8 cellular contexts compared by ENCODE assay signal in genomic region chr14:23559010-23559920, GRCh38. TPM values are rescaled to one million over a fixed set of nuclear protein-coding genes. Genes with fewer than 3 reads are reported as not detected.
DNase-seq lines count a peak whose midpoint lies in the region; ATAC-seq and TF ChIP-seq lines count a peak whose summit lies in the region.

No MANE protein-coding gene starts in this region.

- peak; percentile 78 for TF ChIP-seq CTCF in MM.1S (IDR thresholded peaks at IDR 0.05; ENCODE audit: low read length)
- TF ChIP-seq CTCF in WTC11 (IDR thresholded peaks at IDR 0.05) = peak; percentile 98

- no peak overlapping the region for H3K27ac ChIP-seq in MM.1S (ENCODE audit: low read length)

- H3K36me3 ChIP-seq in MM.1S (replicated peaks; ENCODE audit: insufficient read depth, low read length) = no peaks in the 10 kb centered on the region

- no peak overlapping the region for H3K4me3 ChIP-seq in MM.1S (ENCODE audit: low read length)

- H3K9me3 ChIP-seq in MM.1S (replicated peaks; ENCODE audit: insufficient read depth, low read length) = no peaks in the 10 kb centered on the region

- POLR2A ChIA-PET in WTC11 (lab: Charles Lee) = interaction anchor here (1.2 to 9.0 kb wide), 7 partner anchors 8 to 207 kb away, joined by 3 to 102 read pairs (median 6); partner anchors contain the start of genes AP1G2 and SLC22A17

- H3K4me2 ChIP-seq in MM.1S (ENCODE audit: low read depth, low read length) = no peak overlapping the region

- H3K9me2 ChIP-seq in MM.1S (replicated peaks; ENCODE audit: insufficient read depth, low read length) = no peaks in the 10 kb centered on the region

- peaks cover 48% of the 10 kb centered on the region for H3K4me1 Mint-ChIP-seq in WTC11
- H3K4me1 Mint-ChIP-seq in central memory CD8-positive, alpha-beta T cell = peaks cover 47% of the 10 kb centered on the region
- H3K4me1 Mint-ChIP-seq in memory B cell = peaks cover 49% of the 10 kb centered on the region
- peaks cover 48 to 72% of the 10 kb centered on the region in 2 donors for H3K4me1 Mint-ChIP-seq in stimulated activated naive B cell treated with anti-CD40 and anti-IgM and Interleukin-4, amounts not matched to agents 10 μg/mL and 1 μg/mL and 100 μg/mL, for 72 hours

- no peak overlapping the region for H3K4me3 Mint-ChIP-seq in WTC11
- no peak overlapping the region for H3K4me3 Mint-ChIP-seq in central memory CD8-positive, alpha-beta T cell
- no peak overlapping the region for H3K4me3 Mint-ChIP-seq in memory B cell
- no peak overlapping the region for H3K4me3 Mint-ChIP-seq in stimulated activated naive B cell treated with anti-CD40 and anti-IgM and Interleukin-4, amounts not matched to agents 10 μg/mL and 1 μg/mL and 100 μg/mL, for 72 hours

- H3K36me3 Mint-ChIP-seq in WTC11 (peaks cover 29% of the 10 kb centered on the region), memory B cell (peaks cover 26% of the 10 kb centered on the region)
- H3K36me3 Mint-ChIP-seq in central memory CD8-positive, alpha-beta T cell (ENCODE audit: insufficient read depth) = peaks cover 27% of the 10 kb centered on the region
- peaks cover 33 to 48% of the 10 kb centered on the region in 2 donors for H3K36me3 Mint-ChIP-seq in stimulated activated naive B cell treated with anti-CD40 and anti-IgM and Interleukin-4, amounts not matched to agents 10 μg/mL and 1 μg/mL and 100 μg/mL, for 72 hours

- CTCF ChIA-PET in WTC11 (lab: Charles Lee) = interaction anchor here (0.6 to 8.7 kb wide), 34 partner anchors 9 to 352 kb away, joined by 3 to 377 read pairs (median 5); partner anchors contain the start of genes CMTM5, JPH4, MYH7 and PABPN1

- H3K9me3 Mint-ChIP-seq in WTC11 (no peaks in the 10 kb centered on the region), memory B cell (no peaks in the 10 kb centered on the region)
- no peaks in the 10 kb centered on the region for H3K9me3 Mint-ChIP-seq in central memory CD8-positive, alpha-beta T cell
- no peaks in the 10 kb centered on the region for H3K9me3 Mint-ChIP-seq in stimulated activated naive B cell treated with anti-CD40 and anti-IgM and Interleukin-4, amounts not matched to agents 10 μg/mL and 1 μg/mL and 100 μg/mL, for 72 hours

- no peak overlapping the region for H2AFZ ChIP-seq in MM.1S (ENCODE audit: low read length)

- H3K27me3 ChIP-seq in MM.1S (replicated peaks; ENCODE audit: insufficient read depth, low read length) = no peaks in the 10 kb centered on the region

- H3K9ac ChIP-seq in MM.1S (ENCODE audit: low read length) = no peak overlapping the region

- ATAC-seq in WTC11 = peak; percentile 6
- ATAC-seq in central memory CD8-positive, alpha-beta T cell (replicated peaks; ENCODE audit: extremely low read depth, poor library complexity, severe bottlenecking) = no peak
- no peak for ATAC-seq in memory B cell (ENCODE audit: low read depth)
- ATAC-seq in stimulated activated naive B cell treated with anti-CD40 and anti-IgM and Interleukin-4, amounts not matched to agents 10 μg/mL and 1 μg/mL and 100 μg/mL, for 72 hours (replicated peaks) = no peak
- no peak for ATAC-seq in HG03439 (IDR thresholded peaks at IDR 0.05; ENCODE audit: unreplicated experiment)
- ATAC-seq in GM18861 (IDR thresholded peaks at IDR 0.05; ENCODE audit: unreplicated experiment) = no peak

- peaks cover 8% of the 10 kb centered on the region for H3K79me2 ChIP-seq in MM.1S (ENCODE audit: low read length)

- peak; percentile 69 for DNase-seq in ELR (ENCODE audit: low read depth)
- DNase-seq in MM.1S = peak; percentile 34
- DNase-seq in WTC11 (ENCODE audit: low spot score) = peak; percentile 86
- peak; percentile 31 to 52 for DNase-seq in central memory CD8-positive, alpha-beta T cell (ENCODE audit: low spot score in 2 of 2)
- DNase-seq in memory B cell (ENCODE audit: low spot score in 2 of 2) = peak; percentile 61 to 69
- DNase-seq in stimulated activated naive B cell treated with anti-CD40 and anti-IgM and Interleukin-4, amounts not matched to agents 10 μg/mL and 1 μg/mL and 100 μg/mL, for 72 hours = no peak

- no peaks in the 10 kb centered on the region for H4K20me1 ChIP-seq in MM.1S (ENCODE audit: insufficient read depth, low read length)

- no peaks in the 10 kb centered on the region for H3F3A ChIP-seq in MM.1S (ENCODE audit: insufficient read depth, low read length)

- peaks cover 5% of the 10 kb centered on the region; the same call in 1 of the 2 replicates for H3K4me1 ChIP-seq in MM.1S (ENCODE audit: low read length)

- H3K27ac Mint-ChIP-seq in WTC11 = peak overlapping the region; percentile 79
- no peak overlapping the region for H3K27ac Mint-ChIP-seq in central memory CD8-positive, alpha-beta T cell (ENCODE audit: low read depth)
- no peak overlapping the region for H3K27ac Mint-ChIP-seq in memory B cell
- peak overlapping the region; percentile 84 for H3K27ac Mint-ChIP-seq in stimulated activated naive B cell treated with anti-CD40 and anti-IgM and Interleukin-4, amounts not matched to agents 10 μg/mL and 1 μg/mL and 100 μg/mL, for 72 hours

- H3K27me3 Mint-ChIP-seq in WTC11 (ENCODE audit: low read depth) (no peaks in the 10 kb centered on the region; the same call in 1 of the 2 replicates), memory B cell (no peaks in the 10 kb centered on the region)
- no peaks in the 10 kb centered on the region for H3K27me3 Mint-ChIP-seq in central memory CD8-positive, alpha-beta T cell
- no peaks in the 10 kb centered on the region for H3K27me3 Mint-ChIP-seq in stimulated activated naive B cell treated with anti-CD40 and anti-IgM and Interleukin-4, amounts not matched to agents 10 μg/mL and 1 μg/mL and 100 μg/mL, for 72 hours

TF ChIP-seq in WTC11, 78 proteins besides CTCF, POLR2A, EP300 and RAD21:
- TF ChIP-seq GABPB1 (CRISPR knock-in tag; IDR thresholded peaks at IDR 0.05) = 0 out of 2 replicates have a peak, but pooled peaks have one; percentile 8
- 0 out of 2 replicates have a peak, but pooled peaks have one; percentile 16 for TF ChIP-seq NFE2L1 (CRISPR knock-in tag; IDR thresholded peaks at IDR 0.05)
- no peak for TF ChIP-seq ZBTB43 (CRISPR knock-in tag; IDR thresholded peaks at IDR 0.05)
- no peak for TF ChIP-seq NR3C1 (CRISPR knock-in tag; conservative IDR thresholded peaks at IDR 0.05; ENCODE audit: low read depth)

RNA-seq across cellular contexts. Expression of gene THTPA, which starts 3.2 kb away (rescaled TPM):
- 20.0 to 26.2 TPM (median 25.4 TPM) in 3 replicates for total RNA-seq in WTC11 (2021)

RNA-seq across cellular contexts. Expression of gene ZFHX2, which starts 7.7 kb away (rescaled TPM):
- 16.4 to 26.2 TPM (median 25.7 TPM) in 3 replicates for total RNA-seq in WTC11 (2021)

RNA-seq across cellular contexts. Expression of gene AP1G2, which starts 8.3 kb away (rescaled TPM):
- total RNA-seq in WTC11 (2021) = 108 to 122 TPM (median 115 TPM) in 3 replicates

RNA-seq across cellular contexts. Expression of gene JPH4, which starts 19.3 kb away (rescaled TPM):
- total RNA-seq in WTC11 (2021) = 50.1 to 62.0 TPM (median 60.0 TPM) in 3 replicates

Comparison
In these comparisons a context has a peak if more than half of its experiments do, and no peak if none do; other contexts are left out.
1. H3K27ac Mint-ChIP-seq: peak in WTC11 (single experiment) and stimulated activated naive B cell treated with anti-CD40 and anti-IgM and Interleukin-4, amounts not matched to agents 10 μg/mL and 1 μg/mL and 100 μg/mL, for 72 hours (single experiment); none in central memory CD8-positive, alpha-beta T cell (single experiment) and memory B cell (single experiment).